Comparison of ENCODE assay signal across 29 cellular contexts in genomic region chr1:157178490-157178889, GRCh38.
"Had no signal": no experiment of that assay in that cellular context is flagged by ENCODE, and none has a peak within 500 bp of the region (broad histone marks: within the 10 kb centered on the region; RNA-seq: fewer than 3 reads in every experiment).

No MANE protein-coding gene starts in this region.

- H3K4me3 Mint-ChIP-seq: activated CD4-positive, alpha-beta T cell treated with anti-CD3 and anti-CD28 coated beads for 36 hours; activated CD8-positive, alpha-beta memory T cell treated with anti-CD3 and anti-CD28 coated beads, Interleukin-2, amount 10 ng/mL, durations not matched to agents 7 days and 5 days; activated CD8-positive, alpha-beta T cell treated with anti-CD3 and anti-CD28 coated beads, Interleukin-2, amount 10 ng/mL, durations not matched to agents 7 days and 5 days; activated naive CD4-positive, alpha-beta T cell treated with anti-CD3 and anti-CD28 coated beads, Interleukin-2, amount 50 U/mL, for 24 hours; activated naive CD8-positive, alpha-beta T cell treated with anti-CD3 and anti-CD28 coated beads, Interleukin-2, amount 50 U/mL, for 24 hours; central memory CD8-positive, alpha-beta T cell; dendritic cell treated with granulocyte-macrophage colony-stimulating factor and Interleukin-4, amounts not matched to agents 40 ng/mL and 50 ng/mL, for 4 days; endodermal cell; mesothelial cell of epicardium; naive B cell; neural crest cell; stimulated activated effector memory CD8-positive, alpha-beta T cell treated with anti-CD3 and anti-CD28 coated beads, Interleukin-12 subunit alpha, Interleukin-12 subunit beta, amount 100 ng/mL, for 72 hours; stimulated activated naive CD8-positive, alpha-beta T cell treated with anti-CD3 and anti-CD28 coated beads, Interleukin-15, amount 100 ng/mL, for 72 hours; type B pancreatic cell had no signal

- H3K27me3 ChIP-seq: sigmoid colon, vagina had no signal

- H3K4me1 Mint-ChIP-seq: activated CD4-positive, alpha-beta T cell treated with anti-CD3 and anti-CD28 coated beads for 36 hours; activated CD8-positive, alpha-beta memory T cell treated with anti-CD3 and anti-CD28 coated beads, Interleukin-2, amount 10 ng/mL, durations not matched to agents 7 days and 5 days; activated naive CD4-positive, alpha-beta T cell treated with anti-CD3 and anti-CD28 coated beads, Interleukin-2, amount 50 U/mL, for 24 hours; activated naive CD8-positive, alpha-beta T cell treated with anti-CD3 and anti-CD28 coated beads, Interleukin-2, amount 50 U/mL, for 24 hours; central memory CD8-positive, alpha-beta T cell; stimulated activated effector memory CD8-positive, alpha-beta T cell treated with anti-CD3 and anti-CD28 coated beads, Interleukin-12 subunit alpha, Interleukin-12 subunit beta, amount 100 ng/mL, for 72 hours had no signal

- H3K36me3 Mint-ChIP-seq: activated CD8-positive, alpha-beta memory T cell treated with anti-CD3 and anti-CD28 coated beads, Interleukin-2, amount 10 ng/mL, durations not matched to agents 7 days and 5 days; activated naive CD4-positive, alpha-beta T cell treated with anti-CD3 and anti-CD28 coated beads, Interleukin-2, amount 50 U/mL, for 24 hours; mesothelial cell of epicardium; naive B cell; stimulated activated effector memory CD8-positive, alpha-beta T cell treated with anti-CD3 and anti-CD28 coated beads, Interleukin-12 subunit alpha, Interleukin-12 subunit beta, amount 100 ng/mL, for 72 hours; type B pancreatic cell had no signal

- H3K36me3 ChIP-seq: esophagus muscularis mucosa, heart right ventricle, sigmoid colon, vagina had no signal

- H3K9me3 Mint-ChIP-seq: activated naive CD4-positive, alpha-beta T cell treated with anti-CD3 and anti-CD28 coated beads, Interleukin-2, amount 50 U/mL, for 24 hours; activated naive CD8-positive, alpha-beta T cell treated with anti-CD3 and anti-CD28 coated beads, Interleukin-2, amount 50 U/mL, for 24 hours; activated T-helper 2 cell treated with anti-CD3 and anti-CD28 coated beads, Interferon-gamma antibody, Interleukin-2, Interleukin-4, amounts not matched to agents 10 μg/mL and 5 μg/mL and 100 μg/mL, durations not matched to agents 14 hours and 24 hours and 36 hours; central memory CD8-positive, alpha-beta T cell; dendritic cell treated with granulocyte-macrophage colony-stimulating factor and Interleukin-4, amounts not matched to agents 40 ng/mL and 50 ng/mL, for 4 days; endodermal cell; mesothelial cell of epicardium; naive B cell; neural crest cell; stimulated activated effector memory CD8-positive, alpha-beta T cell treated with anti-CD3 and anti-CD28 coated beads, Interleukin-12 subunit alpha, Interleukin-12 subunit beta, amount 100 ng/mL, for 72 hours; stimulated activated naive CD8-positive, alpha-beta T cell treated with anti-CD3 and anti-CD28 coated beads, Interleukin-15, amount 100 ng/mL, for 72 hours; type B pancreatic cell had no signal

- H3K27ac ChIP-seq: esophagus muscularis mucosa, foreskin keratinocyte, heart right ventricle, parathyroid adenoma, psoas muscle, sigmoid colon, vagina had no signal

- DNase-seq: activated CD4-positive, alpha-beta T cell treated with anti-CD3 and anti-CD28 coated beads for 36 hours; activated CD4-positive, CD25-positive, alpha-beta regulatory T cell; activated CD8-positive, alpha-beta memory T cell treated with anti-CD3 and anti-CD28 coated beads, Interleukin-2, amount 10 ng/mL, durations not matched to agents 7 days and 5 days; activated CD8-positive, alpha-beta T cell treated with anti-CD3 and anti-CD28 coated beads, Interleukin-2, amount 10 ng/mL, durations not matched to agents 7 days and 5 days; activated naive CD8-positive, alpha-beta T cell treated with anti-CD3 and anti-CD28 coated beads, Interleukin-2, amount 50 U/mL, for 24 hours; activated T-cell treated with anti-CD3 and anti-CD28 coated beads, Interleukin-2, amount 50 U/mL, for 48 hours; amygdala; endodermal cell; foreskin keratinocyte; heart right ventricle; naive B cell; nucleus accumbens; psoas muscle; sigmoid colon; small intestine; stimulated activated CD4-positive, alpha-beta T cell treated with anti-CD3 and anti-CD28 coated beads, Interleukin-4, amount 100 ng/mL, for 24 hours; stimulated activated naive CD8-positive, alpha-beta T cell treated with anti-CD3 and anti-CD28 coated beads, Interleukin-15, amount 100 ng/mL, for 72 hours; substantia nigra had no signal

- H3K9ac ChIP-seq: parathyroid adenoma had no signal

- H2AFZ ChIP-seq: parathyroid adenoma had no signal

- ATAC-seq: activated CD4-positive, alpha-beta T cell treated with anti-CD3 and anti-CD28 coated beads for 36 hours; activated CD8-positive, alpha-beta memory T cell treated with anti-CD3 and anti-CD28 coated beads, Interleukin-2, amount 10 ng/mL, durations not matched to agents 7 days and 5 days; activated CD8-positive, alpha-beta T cell treated with anti-CD3 and anti-CD28 coated beads, Interleukin-2, amount 10 ng/mL, durations not matched to agents 7 days and 5 days; activated naive CD8-positive, alpha-beta T cell treated with anti-CD3 and anti-CD28 coated beads, Interleukin-2, amount 50 U/mL, for 24 hours; foreskin keratinocyte; heart right ventricle; psoas muscle; stimulated activated effector memory CD8-positive, alpha-beta T cell treated with anti-CD3 and anti-CD28 coated beads, Interleukin-12 subunit alpha, Interleukin-12 subunit beta, amount 100 ng/mL, for 72 hours; stimulated activated naive CD8-positive, alpha-beta T cell treated with anti-CD3 and anti-CD28 coated beads, Interleukin-15, amount 100 ng/mL, for 72 hours had no signal

- H3K4me1 ChIP-seq: esophagus muscularis mucosa, foreskin keratinocyte, heart right ventricle, parathyroid adenoma, psoas muscle, sigmoid colon, vagina had no signal

- H3K79me2 ChIP-seq: parathyroid adenoma had no signal

- H3K9me3 ChIP-seq: esophagus muscularis mucosa, heart right ventricle, psoas muscle, sigmoid colon, vagina had no signal

- H3K4me3 ChIP-seq: esophagus muscularis mucosa, heart right ventricle, psoas muscle, sigmoid colon, vagina had no signal

- H3K27ac Mint-ChIP-seq: activated CD4-positive, alpha-beta T cell treated with anti-CD3 and anti-CD28 coated beads for 36 hours; activated CD8-positive, alpha-beta memory T cell treated with anti-CD3 and anti-CD28 coated beads, Interleukin-2, amount 10 ng/mL, durations not matched to agents 7 days and 5 days; activated CD8-positive, alpha-beta T cell treated with anti-CD3 and anti-CD28 coated beads, Interleukin-2, amount 10 ng/mL, durations not matched to agents 7 days and 5 days; activated naive CD4-positive, alpha-beta T cell treated with anti-CD3 and anti-CD28 coated beads, Interleukin-2, amount 50 U/mL, for 24 hours; activated naive CD8-positive, alpha-beta T cell treated with anti-CD3 and anti-CD28 coated beads, Interleukin-2, amount 50 U/mL, for 24 hours; activated T-helper 2 cell treated with anti-CD3 and anti-CD28 coated beads, Interferon-gamma antibody, Interleukin-2, Interleukin-4, amounts not matched to agents 10 μg/mL and 5 μg/mL and 100 μg/mL, durations not matched to agents 14 hours and 24 hours and 36 hours; dendritic cell treated with granulocyte-macrophage colony-stimulating factor and Interleukin-4, amounts not matched to agents 40 ng/mL and 50 ng/mL, for 4 days; endodermal cell; mesothelial cell of epicardium; naive B cell; stimulated activated effector memory CD8-positive, alpha-beta T cell treated with anti-CD3 and anti-CD28 coated beads, Interleukin-12 subunit alpha, Interleukin-12 subunit beta, amount 100 ng/mL, for 72 hours; stimulated activated naive CD8-positive, alpha-beta T cell treated with anti-CD3 and anti-CD28 coated beads, Interleukin-15, amount 100 ng/mL, for 72 hours; type B pancreatic cell had no signal
